In genomic region chr5:136115183-136115865, GRCh38 we compare ENCODE assay signal across 29 cellular contexts. TPM values are rescaled to one million over a fixed set of nuclear protein-coding genes. Genes with fewer than 3 reads are reported as not detected.
DNase-seq lines count a peak whose midpoint lies in the region; ATAC-seq, FAIRE-seq and TF ChIP-seq lines count a peak whose summit lies in the region.
"Had no signal": no experiment of that assay in that cellular context is flagged by ENCODE, and none has a peak within 500 bp of the region (broad histone marks: within the 10 kb centered on the region; RNA-seq: fewer than 3 reads in every experiment).

No MANE protein-coding gene starts in this region.

- TF ChIP-seq POLR2A in esophagus squamous epithelium (IDR thresholded peaks at IDR 0.05) (no peak), suprapubic skin (IDR thresholded peaks at IDR 0.05) (no peak)

- no peaks in the 10 kb centered on the region for H3K9me3 Mint-ChIP-seq in activated CD8-positive, alpha-beta T cell treated with anti-CD3 and anti-CD28 coated beads for 36 hours
- H3K9me3 Mint-ChIP-seq in activated CD8-positive, alpha-beta T cell treated with anti-CD3 and anti-CD28 coated beads, Interleukin-2, amount 10 ng/mL, durations not matched to agents 7 days and 5 days (ENCODE audit: insufficient read depth): no peaks in the 10 kb centered on the region
- H3K9me3 Mint-ChIP-seq in natural killer cell treated with Interleukin-12 subunit alpha and Interleukin-12 subunit beta and Interleukin-15 and Interleukin-18, amount 100 ng/mL, for 72 hours: no peaks in the 10 kb centered on the region
- H3K9me3 Mint-ChIP-seq in natural killer cell: no peaks in the 10 kb centered on the region

- H3K9ac ChIP-seq in kidney (ENCODE audit: low read length in 2 of 2): no peak overlapping the region

- peak; percentile 51 for ATAC-seq in activated CD8-positive, alpha-beta T cell treated with anti-CD3 and anti-CD28 coated beads for 36 hours
- no peak for ATAC-seq in activated CD8-positive, alpha-beta T cell treated with anti-CD3 and anti-CD28 coated beads, Interleukin-2, amount 10 ng/mL, durations not matched to agents 7 days and 5 days
- ATAC-seq in natural killer cell treated with Interleukin-12 subunit alpha and Interleukin-12 subunit beta and Interleukin-15 and Interleukin-18, amount 100 ng/mL, for 72 hours: peak; percentile 67 to 81
- no peak for ATAC-seq in natural killer cell
- ATAC-seq: HepG2, Right ventricle myocardium inferior had no signal

- no peaks in the 10 kb centered on the region for H3K4me1 Mint-ChIP-seq in activated CD8-positive, alpha-beta T cell treated with anti-CD3 and anti-CD28 coated beads for 36 hours (ENCODE audit: low read depth)
- H3K4me1 Mint-ChIP-seq in activated CD8-positive, alpha-beta T cell treated with anti-CD3 and anti-CD28 coated beads, Interleukin-2, amount 10 ng/mL, durations not matched to agents 7 days and 5 days (ENCODE audit: low read depth): no peaks in the 10 kb centered on the region
- H3K4me1 Mint-ChIP-seq in natural killer cell treated with Interleukin-12 subunit alpha and Interleukin-12 subunit beta and Interleukin-15 and Interleukin-18, amount 100 ng/mL, for 72 hours (ENCODE audit: low read depth in 2 of 2): no peaks in the 10 kb centered on the region
- no peaks in the 10 kb centered on the region for H3K4me1 Mint-ChIP-seq in natural killer cell

- H3K4me1 ChIP-seq in esophagus squamous epithelium: peaks cover 0 to 46% (median 9%) of the 10 kb centered on the region in 3 donors
- peaks cover 21% of the 10 kb centered on the region for H3K4me1 ChIP-seq in suprapubic skin
- no peaks in the 10 kb centered on the region for H3K4me1 ChIP-seq in kidney (ENCODE audit: control insufficient read depth in 1 of 2, insufficient read depth in 1 of 2, low read depth in 1 of 2, low read length in 2 of 2)

- H3K27ac ChIP-seq in esophagus squamous epithelium (peak overlapping the region; percentile 39 to 72 (median 60)), suprapubic skin (peak overlapping the region; percentile 27), kidney (ENCODE audit: low read depth in 2 of 2, low read length in 2 of 2) (no peak overlapping the region)
- H3K27ac ChIP-seq: SJCRH30 had no signal

- TF ChIP-seq CTCF in activated CD8-positive, alpha-beta T cell treated with anti-CD3 and anti-CD28 coated beads for 36 hours (IDR thresholded peaks at IDR 0.05): no peak
- TF ChIP-seq CTCF in natural killer cell (IDR thresholded peaks at IDR 0.05) (no peak), esophagus squamous epithelium (IDR thresholded peaks at IDR 0.05) (no peak), suprapubic skin (IDR thresholded peaks at IDR 0.05) (no peak), kidney (IDR thresholded peaks at IDR 0.05; ENCODE audit: borderline replicate concordance, extremely low read depth, insufficient read depth) (no peak)

- H3K27me3 Mint-ChIP-seq in activated CD8-positive, alpha-beta T cell treated with anti-CD3 and anti-CD28 coated beads for 36 hours: peaks cover 3% of the 10 kb centered on the region
- peaks cover 7% of the 10 kb centered on the region for H3K27me3 Mint-ChIP-seq in activated CD8-positive, alpha-beta T cell treated with anti-CD3 and anti-CD28 coated beads, Interleukin-2, amount 10 ng/mL, durations not matched to agents 7 days and 5 days (ENCODE audit: low read depth)
- peaks cover 19 to 24% of the 10 kb centered on the region in 2 donors for H3K27me3 Mint-ChIP-seq in natural killer cell treated with Interleukin-12 subunit alpha and Interleukin-12 subunit beta and Interleukin-15 and Interleukin-18, amount 100 ng/mL, for 72 hours
- peaks cover 0 to 14% of the 10 kb centered on the region in 2 donors for H3K27me3 Mint-ChIP-seq in natural killer cell (ENCODE audit: low read depth in 2 of 2)

- no peaks in the 10 kb centered on the region for H3K27me3 ChIP-seq in esophagus squamous epithelium
- H3K27me3 ChIP-seq in suprapubic skin: no peaks in the 10 kb centered on the region
- H3K27me3 ChIP-seq: SJCRH30 had no signal

- intact Hi-C loops in activated CD8-positive, alpha-beta T cell treated with anti-CD3 and anti-CD28 coated beads for 36 hours (cut with micrococcal nuclease): no loop called here
- intact Hi-C loops in natural killer cell (cut with micrococcal nuclease) (no loop called here), esophagus squamous epithelium (cut with DNase I) (no loop called here), kidney (cut with DNase I) (no loop called here)

- no peaks in the 10 kb centered on the region for H3K9me3 ChIP-seq in esophagus squamous epithelium
- H3K9me3 ChIP-seq in suprapubic skin: no peaks in the 10 kb centered on the region
- no peaks in the 10 kb centered on the region for H3K9me3 ChIP-seq in kidney (ENCODE audit: control insufficient read depth in 1 of 2, low read length in 2 of 2)
- H3K9me3 ChIP-seq: SJCRH30 had no signal

- CTCF ChIA-PET in activated CD8-positive, alpha-beta T cell treated with anti-CD3 and anti-CD28 coated beads for 36 hours (lab: Charles Lee): interaction anchor here (1.2 kb wide), 1 partner anchor 8 kb away, joined by 5 read pairs; no protein-coding TSS in a partner anchor
- CTCF ChIA-PET in activated CD8-positive, alpha-beta T cell treated with anti-CD3 and anti-CD28 coated beads, Interleukin-2, amount 10 ng/mL, durations not matched to agents 7 days and 5 days (lab: Charles Lee): no interaction called here

- H3K4me3 Mint-ChIP-seq in activated CD8-positive, alpha-beta T cell treated with anti-CD3 and anti-CD28 coated beads for 36 hours: no peak overlapping the region
- H3K4me3 Mint-ChIP-seq in activated CD8-positive, alpha-beta T cell treated with anti-CD3 and anti-CD28 coated beads, Interleukin-2, amount 10 ng/mL, durations not matched to agents 7 days and 5 days: no peak overlapping the region
- no peak overlapping the region for H3K4me3 Mint-ChIP-seq in natural killer cell treated with Interleukin-12 subunit alpha and Interleukin-12 subunit beta and Interleukin-15 and Interleukin-18, amount 100 ng/mL, for 72 hours
- H3K4me3 Mint-ChIP-seq in natural killer cell: no peak overlapping the region

- TF ChIP-seq EP300 in suprapubic skin (IDR thresholded peaks at IDR 0.05): no peak

- 32 to 48% methylated on average over 1 of the region's 1 CpG for WGBS in esophagus squamous epithelium, 2 donors
- 53% methylated on average over 1 of the region's 1 CpG for WGBS in suprapubic skin

- no peak overlapping the region for H3K27ac Mint-ChIP-seq in activated CD8-positive, alpha-beta T cell treated with anti-CD3 and anti-CD28 coated beads for 36 hours
- no peak overlapping the region for H3K27ac Mint-ChIP-seq in activated CD8-positive, alpha-beta T cell treated with anti-CD3 and anti-CD28 coated beads, Interleukin-2, amount 10 ng/mL, durations not matched to agents 7 days and 5 days
- H3K27ac Mint-ChIP-seq in natural killer cell treated with Interleukin-12 subunit alpha and Interleukin-12 subunit beta and Interleukin-15 and Interleukin-18, amount 100 ng/mL, for 72 hours: no peak overlapping the region
- H3K27ac Mint-ChIP-seq in natural killer cell: no peak overlapping the region

- DNase-seq in activated CD8-positive, alpha-beta T cell treated with anti-CD3 and anti-CD28 coated beads for 36 hours: no peak
- DNase-seq in activated CD8-positive, alpha-beta T cell treated with anti-CD3 and anti-CD28 coated beads, Interleukin-2, amount 10 ng/mL, durations not matched to agents 7 days and 5 days: no peak
- no peak for DNase-seq in natural killer cell treated with Interleukin-12 subunit alpha and Interleukin-12 subunit beta and Interleukin-15 and Interleukin-18, amount 100 ng/mL, for 72 hours (ENCODE audit: low spot score)
- no peak for DNase-seq in natural killer cell
- no peak for DNase-seq in esophagus squamous epithelium (lab: John Stamatoyannopoulos, UW)
- DNase-seq in suprapubic skin (ENCODE audit: low spot score in 2 of 2): no peak
- no peak for DNase-seq in RCC 7860 (ENCODE audit: low spot score)
- DNase-seq in kidney: no peak
- DNase-seq: 8988T, ACHN, Calu3, DMS79 treated with DMSO at 0.1 percent for 48 hours, GF-D8, HCEC 1CT, Karpas-422, NCI-H1092, NCI-H1436, NCI-H187, NCI-H2081 treated with DMSO at 0.1 percent for 48 hours, NCI-H2171 treated with DMSO at 0.1 percent for 48 hours, NCI-H446, NCI-H524 treated with DMSO at 0.1 percent for 48 hours, NCI-H774, SJCRH30 had no signal

- POLR2A ChIA-PET in activated CD8-positive, alpha-beta T cell treated with anti-CD3 and anti-CD28 coated beads for 36 hours (lab: Charles Lee): no interaction called here
- POLR2A ChIA-PET in activated CD8-positive, alpha-beta T cell treated with anti-CD3 and anti-CD28 coated beads, Interleukin-2, amount 10 ng/mL, durations not matched to agents 7 days and 5 days (lab: Charles Lee): no interaction called here

- FAIRE-seq in RCC 7860 (lab: Jason Lieb, UNC) (no peak), kidney (lab: Jason Lieb, UNC) (no peak)
- FAIRE-seq: GM12892, GM19239, H1, HepG2 had no signal

- no peak overlapping the region for H3K4me3 ChIP-seq in esophagus squamous epithelium
- H3K4me3 ChIP-seq in suprapubic skin: no peak overlapping the region
- H3K4me3 ChIP-seq in kidney (ENCODE audit: low read length in 2 of 2): no peak overlapping the region
- H3K4me3 ChIP-seq: SJCRH30 had no signal

- H3K36me3 Mint-ChIP-seq in activated CD8-positive, alpha-beta T cell treated with anti-CD3 and anti-CD28 coated beads for 36 hours (ENCODE audit: low read depth): no peaks in the 10 kb centered on the region
- no peaks in the 10 kb centered on the region for H3K36me3 Mint-ChIP-seq in activated CD8-positive, alpha-beta T cell treated with anti-CD3 and anti-CD28 coated beads, Interleukin-2, amount 10 ng/mL, durations not matched to agents 7 days and 5 days (ENCODE audit: low read depth)
- no peaks in the 10 kb centered on the region for H3K36me3 Mint-ChIP-seq in natural killer cell treated with Interleukin-12 subunit alpha and Interleukin-12 subunit beta and Interleukin-15 and Interleukin-18, amount 100 ng/mL, for 72 hours
- no peaks in the 10 kb centered on the region for H3K36me3 Mint-ChIP-seq in natural killer cell

- H3K36me3 ChIP-seq in esophagus squamous epithelium (no peaks in the 10 kb centered on the region), suprapubic skin (no peaks in the 10 kb centered on the region), kidney (ENCODE audit: control insufficient read depth in 1 of 2, insufficient read depth in 2 of 2, low read length in 2 of 2) (no peaks in the 10 kb centered on the region)
- H3K36me3 ChIP-seq: SJCRH30 had no signal

RNA-seq across cellular contexts. Expression of gene SMAD5, which starts 17.3 kb away (rescaled TPM):
- total RNA-seq in activated CD8-positive, alpha-beta T cell treated with anti-CD3 and anti-CD28 coated beads for 36 hours: 10 to 100 TPM; 12.4 to 12.5 TPM
- total RNA-seq in activated CD8-positive, alpha-beta T cell treated with anti-CD3 and anti-CD28 coated beads, Interleukin-2, amount 10 ng/mL, durations not matched to agents 7 days and 5 days: 10 to 100 TPM; 19.0 to 19.5 TPM
- 10 to 100 TPM; 27.5 to 37.6 TPM for total RNA-seq in natural killer cell treated with Interleukin-12 subunit alpha and Interleukin-12 subunit beta and Interleukin-15 and Interleukin-18, amount 100 ng/mL, for 72 hours
- total RNA-seq in natural killer cell (10 to 100 TPM; 44.0 to 60.1 (median 54.1) TPM), esophagus squamous epithelium (10 to 100 TPM; 32.0 to 49.6 (median 38.1) TPM), suprapubic skin (100 to 1,000 TPM in 1 of 4 donors, 10 to 100 TPM in 3; 63.3 to 119 (median 74.9) TPM), kidney (67.7 TPM)
- 9.9 TPM for polyA plus RNA-seq in kidney (ENCODE audit: insufficient read depth, low read depth, low replicate concordance)

Comparison
In these comparisons a context has a peak if more than half of its experiments do, and no peak if none do; other contexts are left out.
1. ATAC-seq: peak in activated CD8-positive, alpha-beta T cell treated with anti-CD3 and anti-CD28 coated beads for 36 hours (single experiment) and natural killer cell treated with Interleukin-12 subunit alpha and Interleukin-12 subunit beta and Interleukin-15 and Interleukin-18, amount 100 ng/mL, for 72 hours (2 of 2); none in activated CD8-positive, alpha-beta T cell treated with anti-CD3 and anti-CD28 coated beads, Interleukin-2, amount 10 ng/mL, durations not matched to agents 7 days and 5 days (single experiment) and natural killer cell (0 of 3).
2. H3K27ac ChIP-seq: peak in esophagus squamous epithelium (4 of 4) and suprapubic skin (single experiment); none in kidney (0 of 2).